1 cellular context compared by ENCODE assay signal in the genomic region with DNA sequence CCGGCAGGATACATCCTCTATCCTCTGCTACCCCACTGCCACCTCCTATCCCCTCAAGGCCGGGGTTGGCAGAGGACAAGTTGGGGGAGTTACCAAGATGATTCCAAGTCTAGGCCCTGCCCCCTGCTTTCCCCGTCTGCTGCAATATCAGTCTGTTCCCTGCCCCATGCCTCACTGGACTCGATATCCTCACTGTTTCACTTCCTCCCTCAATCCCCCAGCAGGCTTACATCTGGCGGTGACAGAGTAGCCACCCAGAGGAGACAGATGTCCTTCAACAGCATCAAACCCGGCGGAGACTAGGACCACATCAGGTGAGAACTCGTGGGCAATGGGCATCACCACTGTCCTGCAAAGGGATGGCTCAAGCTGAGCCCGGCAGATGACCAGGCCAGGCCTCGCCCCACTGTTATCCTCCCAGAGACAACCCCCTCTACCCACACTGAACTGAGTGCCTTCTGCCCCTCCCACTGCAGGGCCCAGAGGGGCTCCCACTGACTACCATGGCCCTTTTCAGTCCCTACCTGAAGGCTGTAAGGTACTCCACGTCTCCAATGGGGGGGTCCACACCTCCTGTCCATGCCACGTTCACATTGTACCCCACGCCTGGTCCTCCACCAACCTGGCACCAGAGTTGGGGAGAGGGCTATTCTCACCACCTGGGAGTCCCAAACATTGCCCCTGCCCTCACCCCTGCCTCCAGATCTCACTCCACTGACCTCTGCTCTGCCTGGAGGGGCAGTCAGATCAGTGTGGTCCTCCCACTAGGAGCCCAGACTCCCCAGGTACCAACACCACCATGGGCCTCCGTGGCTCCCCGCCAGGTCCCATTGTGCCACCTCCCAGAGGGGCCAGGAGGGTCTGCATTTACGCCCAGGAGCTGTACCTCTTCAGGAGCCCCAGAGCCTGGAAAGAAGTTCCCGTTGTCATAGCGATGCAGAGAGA.
TF ChIP-seq lines count a peak whose summit lies in the region.

No MANE protein-coding gene starts in this region.

TF ChIP-seq in HepG2, 621 proteins besides CTCF, POLR2A, EP300 and RAD21:
- TF ChIP-seq CBX2 (IDR thresholded peaks at IDR 0.05; ENCODE audit: low read depth, low read length) = no peak
- no peak for TF ChIP-seq CBX2 (CRISPR knock-in tag; IDR thresholded peaks at IDR 0.05; ENCODE audit: low read depth)
- TF ChIP-seq GTF3A (CRISPR knock-in tag; conservative IDR thresholded peaks at IDR 0.05) = no peak
- TF ChIP-seq, protein P1, sequence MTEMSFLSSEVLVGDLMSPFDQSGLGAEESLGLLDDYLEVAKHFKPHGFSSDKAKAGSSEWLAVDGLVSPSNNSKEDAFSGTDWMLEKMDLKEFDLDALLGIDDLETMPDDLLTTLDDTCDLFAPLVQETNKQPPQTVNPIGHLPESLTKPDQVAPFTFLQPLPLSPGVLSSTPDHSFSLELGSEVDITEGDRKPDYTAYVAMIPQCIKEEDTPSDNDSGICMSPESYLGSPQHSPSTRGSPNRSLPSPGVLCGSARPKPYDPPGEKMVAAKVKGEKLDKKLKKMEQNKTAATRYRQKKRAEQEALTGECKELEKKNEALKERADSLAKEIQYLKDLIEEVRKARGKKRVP (CRISPR knock-in tag; IDR thresholded peaks at IDR 0.05) = no peak
- TF ChIP-seq ZFP82 (CRISPR knock-in tag; IDR thresholded peaks at IDR 0.05; ENCODE audit: borderline replicate concordance) = no peak
- TF ChIP-seq AKAP8 (CRISPR knock-in tag; IDR thresholded peaks at IDR 0.05) = 0 out of 2 replicates have a peak, but pooled peaks have one; percentile 20
- TF ChIP-seq CHCHD3 (CRISPR knock-in tag; IDR thresholded peaks at IDR 0.05) = no peak
- TF ChIP-seq, protein P2, sequence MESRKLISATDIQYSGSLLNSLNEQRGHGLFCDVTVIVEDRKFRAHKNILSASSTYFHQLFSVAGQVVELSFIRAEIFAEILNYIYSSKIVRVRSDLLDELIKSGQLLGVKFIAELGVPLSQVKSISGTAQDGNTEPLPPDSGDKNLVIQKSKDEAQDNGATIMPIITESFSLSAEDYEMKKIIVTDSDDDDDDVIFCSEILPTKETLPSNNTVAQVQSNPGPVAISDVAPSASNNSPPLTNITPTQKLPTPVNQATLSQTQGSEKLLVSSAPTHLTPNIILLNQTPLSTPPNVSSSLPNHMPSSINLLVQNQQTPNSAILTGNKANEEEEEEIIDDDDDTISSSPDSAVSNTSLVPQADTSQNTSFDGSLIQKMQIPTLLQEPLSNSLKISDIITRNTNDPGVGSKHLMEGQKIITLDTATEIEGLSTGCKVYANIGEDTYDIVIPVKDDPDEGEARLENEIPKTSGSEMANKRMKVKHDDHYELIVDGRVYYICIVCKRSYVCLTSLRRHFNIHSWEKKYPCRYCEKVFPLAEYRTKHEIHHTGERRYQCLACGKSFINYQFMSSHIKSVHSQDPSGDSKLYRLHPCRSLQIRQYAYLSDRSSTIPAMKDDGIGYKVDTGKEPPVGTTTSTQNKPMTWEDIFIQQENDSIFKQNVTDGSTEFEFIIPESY (CRISPR knock-in tag; IDR thresholded peaks at IDR 0.05) = no peak
- no peak for TF ChIP-seq ZNF431 (CRISPR knock-in tag; IDR thresholded peaks at IDR 0.05; ENCODE audit: borderline replicate concordance, low read depth)
- TF ChIP-seq ZNF547 (CRISPR knock-in tag; IDR thresholded peaks at IDR 0.05) = no peak
- TF ChIP-seq AGO2 (optimal IDR thresholded peaks at IDR 0.05; ENCODE audit: low read depth, low read length) = peak; percentile 55
- no peak for TF ChIP-seq FLYWCH1 (CRISPR knock-in tag; IDR thresholded peaks at IDR 0.05)
- TF ChIP-seq, protein P3, sequence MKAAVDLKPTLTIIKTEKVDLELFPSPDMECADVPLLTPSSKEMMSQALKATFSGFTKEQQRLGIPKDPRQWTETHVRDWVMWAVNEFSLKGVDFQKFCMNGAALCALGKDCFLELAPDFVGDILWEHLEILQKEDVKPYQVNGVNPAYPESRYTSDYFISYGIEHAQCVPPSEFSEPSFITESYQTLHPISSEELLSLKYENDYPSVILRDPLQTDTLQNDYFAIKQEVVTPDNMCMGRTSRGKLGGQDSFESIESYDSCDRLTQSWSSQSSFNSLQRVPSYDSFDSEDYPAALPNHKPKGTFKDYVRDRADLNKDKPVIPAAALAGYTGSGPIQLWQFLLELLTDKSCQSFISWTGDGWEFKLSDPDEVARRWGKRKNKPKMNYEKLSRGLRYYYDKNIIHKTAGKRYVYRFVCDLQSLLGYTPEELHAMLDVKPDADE (CRISPR knock-in tag; IDR thresholded peaks at IDR 0.05) = no peak
- no peak for TF ChIP-seq FOXP1 (IDR thresholded peaks at IDR 0.05)
- TF ChIP-seq FOXP1 (CRISPR knock-in tag; IDR thresholded peaks at IDR 0.05) = no peak
- no peak for TF ChIP-seq ZNF281 (CRISPR knock-in tag; IDR thresholded peaks at IDR 0.05; ENCODE audit: borderline replicate concordance)
- no peak for TF ChIP-seq ZBTB7B (CRISPR knock-in tag; IDR thresholded peaks at IDR 0.05)
- no peak for TF ChIP-seq USF2 (IDR thresholded peaks at IDR 0.05; ENCODE audit: low read depth, low read length)
- TF ChIP-seq USF2 (CRISPR knock-in tag; IDR thresholded peaks at IDR 0.05; ENCODE audit: borderline replicate concordance) = no peak
- TF ChIP-seq MLXIP (CRISPR knock-in tag; IDR thresholded peaks at IDR 0.05; ENCODE audit: borderline replicate concordance) = no peak
- no peak for TF ChIP-seq PHF5A (CRISPR knock-in tag; IDR thresholded peaks at IDR 0.05; ENCODE audit: low read depth, unreplicated experiment)
- TF ChIP-seq EEA1 (CRISPR knock-in tag; IDR thresholded peaks at IDR 0.05; ENCODE audit: borderline replicate concordance) = 0 out of 2 replicates have a peak, but pooled peaks have one; percentile 51
